Comparison of ENCODE assay signal across 15 cellular contexts in the genomic region with DNA sequence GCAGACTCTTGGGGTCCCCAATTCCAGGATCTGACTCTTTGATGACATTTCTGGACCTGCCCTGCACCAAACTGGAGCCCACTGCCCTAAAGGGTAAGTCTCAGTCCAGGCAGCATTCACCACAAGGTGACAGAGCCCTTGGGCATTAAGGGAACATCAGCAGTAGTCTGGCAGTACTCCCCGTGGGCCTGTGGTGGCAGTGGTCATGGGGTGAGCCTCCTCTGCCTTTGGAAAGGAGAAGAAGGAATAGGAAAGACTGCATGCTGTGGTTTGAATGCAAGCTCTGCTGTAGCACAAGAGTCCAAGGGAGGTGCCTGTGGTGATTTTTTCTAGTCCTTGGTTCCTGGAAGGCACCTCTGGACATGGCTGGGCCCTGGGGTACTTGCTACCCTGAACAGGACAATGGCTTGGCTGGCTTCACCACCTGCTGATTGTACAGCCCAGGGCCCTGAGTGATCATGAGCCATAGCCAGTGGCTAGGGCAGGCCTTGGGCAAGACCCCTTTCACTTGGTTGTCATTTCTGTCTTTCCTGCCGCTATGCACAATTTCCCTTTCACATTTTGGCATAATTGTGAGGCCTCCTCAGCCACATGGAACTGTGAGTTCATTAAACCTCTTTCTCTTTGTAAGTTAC.
DNase-seq lines count a peak whose midpoint lies in the region; ATAC-seq and TF ChIP-seq lines count a peak whose summit lies in the region.
"Had no signal": no experiment of that assay in that cellular context is flagged by ENCODE, and none has a peak within 500 bp of the region (broad histone marks: within the 10 kb centered on the region; RNA-seq: fewer than 3 reads in every experiment).

No MANE protein-coding gene starts in this region.

- TF ChIP-seq CTCF in GM23338 (conservative IDR thresholded peaks at IDR 0.05; ENCODE audit: low read depth in 2 of 2), result no peak

- H3K4me2 ChIP-seq in GM23338, result no peak overlapping the region

- POLR2A ChIA-PET in activated CD4-positive, alpha-beta memory T cell treated with anti-CD3 and anti-CD28 coated beads for 36 hours (lab: Charles Lee), result no interaction called here

- no peaks in the 10 kb centered on the region for H3K4me1 ChIP-seq in GM23338 (ENCODE audit: insufficient read depth)

- no peaks in the 10 kb centered on the region for H3K79me2 ChIP-seq in GM23338 (replicated peaks; ENCODE audit: insufficient read depth)

- intact Hi-C loops in activated CD4-positive, alpha-beta memory T cell treated with anti-CD3 and anti-CD28 coated beads for 36 hours (cut with micrococcal nuclease), result no loop called here

- H3K27ac ChIP-seq in GM23338 (ENCODE audit: low read depth), result no peak overlapping the region

- H2AFZ ChIP-seq in GM23338, result no peak overlapping the region

- CTCF ChIA-PET in activated CD4-positive, alpha-beta memory T cell treated with anti-CD3 and anti-CD28 coated beads for 36 hours (lab: Charles Lee), result no interaction called here

- H3K27me3 ChIP-seq in GM23338 (ENCODE audit: insufficient read depth), result no peaks in the 10 kb centered on the region

- no peak for ATAC-seq in GM23338
- ATAC-seq in central memory CD8-positive, alpha-beta T cell (replicated peaks; ENCODE audit: extremely low read depth, poor library complexity, severe bottlenecking), result peak; percentile 32
- ATAC-seq in stimulated activated naive B cell treated with anti-CD40 and anti-IgM and Interleukin-4, amounts not matched to agents 10 μg/mL and 1 μg/mL and 100 μg/mL, for 72 hours (replicated peaks), result peak; percentile 16 to 36

- no peaks in the 10 kb centered on the region for H3K36me3 ChIP-seq in GM23338 (ENCODE audit: insufficient read depth)

- H3K27me3 Mint-ChIP-seq in GM23338 (ENCODE audit: insufficient read depth, low read depth, poor library complexity), result no peaks in the 10 kb centered on the region
- H3K27me3 Mint-ChIP-seq in central memory CD8-positive, alpha-beta T cell, result no peaks in the 10 kb centered on the region
- no peaks in the 10 kb centered on the region for H3K27me3 Mint-ChIP-seq in stimulated activated naive B cell treated with anti-CD40 and anti-IgM and Interleukin-4, amounts not matched to agents 10 μg/mL and 1 μg/mL and 100 μg/mL, for 72 hours
- peaks cover 3% of the 10 kb centered on the region for H3K27me3 Mint-ChIP-seq in activated CD4-positive, alpha-beta memory T cell treated with anti-CD3 and anti-CD28 coated beads for 36 hours
- H3K27me3 Mint-ChIP-seq: B cell; CD4-positive, alpha-beta T cell had no signal

- H3K4me3 Mint-ChIP-seq in GM23338, result no peak overlapping the region
- no peak overlapping the region for H3K4me3 Mint-ChIP-seq in central memory CD8-positive, alpha-beta T cell
- no peak overlapping the region for H3K4me3 Mint-ChIP-seq in stimulated activated naive B cell treated with anti-CD40 and anti-IgM and Interleukin-4, amounts not matched to agents 10 μg/mL and 1 μg/mL and 100 μg/mL, for 72 hours
- H3K4me3 Mint-ChIP-seq in activated CD4-positive, alpha-beta memory T cell treated with anti-CD3 and anti-CD28 coated beads for 36 hours, result no peak overlapping the region
- H3K4me3 Mint-ChIP-seq: B cell; CD4-positive, alpha-beta T cell had no signal

- H3F3A ChIP-seq in GM23338 (replicated peaks; ENCODE audit: low read depth), result no peaks in the 10 kb centered on the region

- no peaks in the 10 kb centered on the region for H4K20me1 ChIP-seq in GM23338 (replicated peaks; ENCODE audit: insufficient read depth)

- no peaks in the 10 kb centered on the region for H3K36me3 Mint-ChIP-seq in GM23338 (ENCODE audit: low read depth)
- no peaks in the 10 kb centered on the region for H3K36me3 Mint-ChIP-seq in central memory CD8-positive, alpha-beta T cell (ENCODE audit: insufficient read depth)
- no peaks in the 10 kb centered on the region for H3K36me3 Mint-ChIP-seq in stimulated activated naive B cell treated with anti-CD40 and anti-IgM and Interleukin-4, amounts not matched to agents 10 μg/mL and 1 μg/mL and 100 μg/mL, for 72 hours
- H3K36me3 Mint-ChIP-seq in activated CD4-positive, alpha-beta memory T cell treated with anti-CD3 and anti-CD28 coated beads for 36 hours, result no peaks in the 10 kb centered on the region

- H3K9me3 Mint-ChIP-seq in GM23338, result no peaks in the 10 kb centered on the region; the same call in 2 of the 3 replicates
- H3K9me3 Mint-ChIP-seq in central memory CD8-positive, alpha-beta T cell, result peaks cover 9% of the 10 kb centered on the region
- H3K9me3 Mint-ChIP-seq in stimulated activated naive B cell treated with anti-CD40 and anti-IgM and Interleukin-4, amounts not matched to agents 10 μg/mL and 1 μg/mL and 100 μg/mL, for 72 hours, result peaks cover 10 to 11% of the 10 kb centered on the region in 2 donors
- peaks cover 13% of the 10 kb centered on the region for H3K9me3 Mint-ChIP-seq in activated CD4-positive, alpha-beta memory T cell treated with anti-CD3 and anti-CD28 coated beads for 36 hours

- H3K4me3 ChIP-seq in GM23338, result no peak overlapping the region

- peaks cover 4% of the 10 kb centered on the region; the same call in 1 of the 3 replicates for H3K4me1 Mint-ChIP-seq in GM23338
- no peaks in the 10 kb centered on the region for H3K4me1 Mint-ChIP-seq in central memory CD8-positive, alpha-beta T cell
- H3K4me1 Mint-ChIP-seq in stimulated activated naive B cell treated with anti-CD40 and anti-IgM and Interleukin-4, amounts not matched to agents 10 μg/mL and 1 μg/mL and 100 μg/mL, for 72 hours, result peaks cover 4% of the 10 kb centered on the region in 2 donors
- H3K4me1 Mint-ChIP-seq in activated CD4-positive, alpha-beta memory T cell treated with anti-CD3 and anti-CD28 coated beads for 36 hours (ENCODE audit: low read depth), result peaks cover 10% of the 10 kb centered on the region
- H3K4me1 Mint-ChIP-seq: B cell had no signal

- no peak overlapping the region for H3K27ac Mint-ChIP-seq in GM23338
- no peak overlapping the region for H3K27ac Mint-ChIP-seq in central memory CD8-positive, alpha-beta T cell (ENCODE audit: low read depth)
- H3K27ac Mint-ChIP-seq in stimulated activated naive B cell treated with anti-CD40 and anti-IgM and Interleukin-4, amounts not matched to agents 10 μg/mL and 1 μg/mL and 100 μg/mL, for 72 hours, result no peak overlapping the region
- no peak overlapping the region for H3K27ac Mint-ChIP-seq in activated CD4-positive, alpha-beta memory T cell treated with anti-CD3 and anti-CD28 coated beads for 36 hours
- H3K27ac Mint-ChIP-seq: B cell; CD4-positive, alpha-beta T cell had no signal

- DNase-seq in GM23338 (ENCODE audit: low spot score) (peak; percentile 9), RPMI8226 (peak; percentile 12), NAMALWA (ENCODE audit: low spot score) (no peak), DMS114 treated with DMSO at 0.1 percent for 48 hours (lab: John Stamatoyannopoulos, UW; ENCODE audit: unreplicated experiment) (no peak)
- no peak for DNase-seq in central memory CD8-positive, alpha-beta T cell (ENCODE audit: low spot score in 2 of 2)
- no peak for DNase-seq in stimulated activated naive B cell treated with anti-CD40 and anti-IgM and Interleukin-4, amounts not matched to agents 10 μg/mL and 1 μg/mL and 100 μg/mL, for 72 hours
- no peak for DNase-seq in activated CD8-positive, alpha-beta memory T cell treated with anti-CD3 and anti-CD28 coated beads, Interleukin-2, amount 50 U/mL, for 4 hours
- DNase-seq in activated CD4-positive, alpha-beta memory T cell treated with anti-CD3 and anti-CD28 coated beads for 36 hours, result no peak
- DNase-seq: CD4-positive, alpha-beta T cell; DMS79 treated with DMSO at 0.1 percent for 48 hours; MM.1S; NCI-H1105 treated with DMSO at 0.1 percent for 48 hours; NCI-H1694; NCI-H774 had no signal

- H3K9me2 ChIP-seq in GM23338 (ENCODE audit: insufficient read depth), result peaks cover 1% of the 10 kb centered on the region; the same call in 1 of the 2 replicates

TF ChIP-seq in GM23338, 12 proteins besides CTCF, POLR2A, EP300 and RAD21 (continues in another document):
- TF ChIP-seq CREB1 (CRISPR knock-in tag; IDR thresholded peaks at IDR 0.05; ENCODE audit: low read depth) (no peak), NANOG (IDR thresholded peaks at IDR 0.05; ENCODE audit: borderline replicate concordance) (no peak)

Comparison
In these comparisons a context has a peak if more than half of its experiments do, and no peak if none do; other contexts are left out.
1. DNase-seq: peak in GM23338 (single experiment) and RPMI8226 (single experiment); none in central memory CD8-positive, alpha-beta T cell (0 of 2), stimulated activated naive B cell treated with anti-CD40 and anti-IgM and Interleukin-4, amounts not matched to agents 10 μg/mL and 1 μg/mL and 100 μg/mL, for 72 hours (single experiment), activated CD8-positive, alpha-beta memory T cell treated with anti-CD3 and anti-CD28 coated beads, Interleukin-2, amount 50 U/mL, for 4 hours (single experiment), activated CD4-positive, alpha-beta memory T cell treated with anti-CD3 and anti-CD28 coated beads for 36 hours (single experiment), NAMALWA (single experiment) and DMS114 treated with DMSO at 0.1 percent for 48 hours (single experiment).